Comparison of ENCODE assay signal across 16 cellular contexts in the genomic region with DNA sequence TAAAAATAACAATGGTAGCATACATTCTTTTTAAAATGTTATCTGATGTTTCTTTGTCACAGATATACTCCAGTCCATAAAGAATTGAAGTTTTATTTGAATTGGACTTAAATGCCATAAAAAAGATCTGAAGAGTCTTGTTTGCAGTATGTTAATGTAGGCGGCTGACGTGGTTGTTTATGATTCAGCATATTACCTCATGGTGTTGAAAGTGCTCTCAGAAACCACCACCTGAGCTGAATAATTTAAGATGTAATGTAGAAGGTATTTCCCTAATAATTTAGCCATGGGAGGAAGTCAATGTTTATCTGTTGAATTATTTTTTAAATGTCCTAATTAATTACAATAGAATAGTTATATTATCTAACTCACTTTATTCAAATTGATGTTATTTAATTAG. TPM values are rescaled to one million over a fixed set of nuclear protein-coding genes. Genes with fewer than 3 reads are reported as not detected.
DNase-seq lines count a peak whose midpoint lies in the region; ATAC-seq, FAIRE-seq and TF ChIP-seq lines count a peak whose summit lies in the region.
"Had no signal": no experiment of that assay in that cellular context is flagged by ENCODE, and none has a peak within 500 bp of the region (broad histone marks: within the 10 kb centered on the region; RNA-seq: fewer than 3 reads in every experiment).

No MANE protein-coding gene starts in this region.

- no peak overlapping the region for H3K4me3 Mint-ChIP-seq in naive thymus-derived CD8-positive, alpha-beta T cell
- H3K4me3 Mint-ChIP-seq: IgD-negative memory B cell had no signal

- FAIRE-seq in G401.6 (lab: Jason Lieb, UNC) (peak; percentile 8), bronchial epithelial cell (lab: Jason Lieb, UNC) (no peak)

- H3K36me3 ChIP-seq in bronchial epithelial cell (ENCODE audit: control insufficient read depth, insufficient read depth, low read length), result no peaks in the 10 kb centered on the region

- POLR2A ChIA-PET in naive thymus-derived CD8-positive, alpha-beta T cell (lab: Charles Lee), result no interaction called here

- no peak for ATAC-seq in SK-N-SH treated with all-trans-retinoic acid at 6 μM for 48 hours
- ATAC-seq in naive thymus-derived CD8-positive, alpha-beta T cell, result no peak

- no peak overlapping the region for H3K27ac Mint-ChIP-seq in naive thymus-derived CD8-positive, alpha-beta T cell

- no peaks in the 10 kb centered on the region for H3K27me3 Mint-ChIP-seq in naive thymus-derived CD8-positive, alpha-beta T cell
- H3K27me3 Mint-ChIP-seq: IgD-negative memory B cell had no signal

- H3K4me1 Mint-ChIP-seq in naive thymus-derived CD8-positive, alpha-beta T cell, result peaks cover 0 to 13% (median 6%) of the 10 kb centered on the region in 4 donors

- H3K36me3 Mint-ChIP-seq in naive thymus-derived CD8-positive, alpha-beta T cell, result peaks cover 5 to 48% (median 21%) of the 10 kb centered on the region in 3 donors

- H3K27me3 ChIP-seq in bronchial epithelial cell (ENCODE audit: control insufficient read depth, insufficient read depth, low read length), result no peaks in the 10 kb centered on the region
- H3K27me3 ChIP-seq: Peyer's patch had no signal

- TF ChIP-seq CTCF in bronchial epithelial cell (IDR thresholded peaks at IDR 0.05; ENCODE audit: insufficient read depth, low read length, severe bottlenecking), result no peak

- no peak overlapping the region for H3K4me3 ChIP-seq in bronchial epithelial cell (ENCODE audit: low read depth, low read length)
- H3K4me3 ChIP-seq: Peyer's patch had no signal

- H3K9me3 Mint-ChIP-seq in naive thymus-derived CD8-positive, alpha-beta T cell, result no peaks in the 10 kb centered on the region
- H3K9me3 Mint-ChIP-seq: IgD-negative memory B cell had no signal

- peak; percentile 96 for DNase-seq in NCI-H510A treated with DMSO at 0.1 percent for 48 hours (lab: John Stamatoyannopoulos, UW)
- DNase-seq in bronchial epithelial cell (ENCODE audit: low read depth), result peak; percentile 94
- peak; percentile 44 for DNase-seq in kidney tubule cell (ENCODE audit: low spot score)
- no peak for DNase-seq in COLO668 (lab: John Stamatoyannopoulos, UW; ENCODE audit: unreplicated experiment)
- no peak for DNase-seq in naive thymus-derived CD8-positive, alpha-beta T cell
- DNase-seq in GF-D8 (lab: John Stamatoyannopoulos, UW), result no peak
- DNase-seq: EL, HCEC 1CT, NCI-H187 treated with DMSO at 0.1 percent for 48 hours, NCI-H2171 treated with DMSO at 0.1 percent for 48 hours, NCI-H524, Peyer's patch had no signal

TF ChIP-seq in SK-N-SH treated with all-trans-retinoic acid at 6 μM for 48 hours, 23 proteins besides CTCF, POLR2A, EP300 and RAD21 (continues in another document):
- TF ChIP-seq, protein P1, sequence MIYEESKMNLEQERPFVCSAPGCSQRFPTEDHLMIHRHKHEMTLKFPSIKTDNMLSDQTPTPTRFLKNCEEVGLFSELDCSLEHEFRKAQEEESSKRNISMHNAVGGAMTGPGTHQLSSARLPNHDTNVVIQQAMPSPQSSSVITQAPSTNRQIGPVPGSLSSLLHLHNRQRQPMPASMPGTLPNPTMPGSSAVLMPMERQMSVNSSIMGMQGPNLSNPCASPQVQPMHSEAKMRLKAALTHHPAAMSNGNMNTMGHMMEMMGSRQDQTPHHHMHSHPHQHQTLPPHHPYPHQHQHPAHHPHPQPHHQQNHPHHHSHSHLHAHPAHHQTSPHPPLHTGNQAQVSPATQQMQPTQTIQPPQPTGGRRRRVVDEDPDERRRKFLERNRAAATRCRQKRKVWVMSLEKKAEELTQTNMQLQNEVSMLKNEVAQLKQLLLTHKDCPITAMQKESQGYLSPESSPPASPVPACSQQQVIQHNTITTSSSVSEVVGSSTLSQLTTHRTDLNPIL (CRISPR knock-in tag; IDR thresholded peaks at IDR 0.05; ENCODE audit: low read depth), result no peak
- TF ChIP-seq ARNTL (CRISPR knock-in tag; IDR thresholded peaks at IDR 0.05; ENCODE audit: borderline replicate concordance, low read depth) (no peak), ZFP3 (CRISPR knock-in tag; IDR thresholded peaks at IDR 0.05) (no peak), CSDC2 (CRISPR knock-in tag; IDR thresholded peaks at IDR 0.05) (no peak), ZNF565 (CRISPR knock-in tag; conservative IDR thresholded peaks at IDR 0.05; ENCODE audit: low read depth) (no peak), ISL1 (CRISPR knock-in tag; IDR thresholded peaks at IDR 0.05) (no peak), ZNF8 (CRISPR knock-in tag; IDR thresholded peaks at IDR 0.05) (no peak), ZC3H10 (CRISPR knock-in tag; IDR thresholded peaks at IDR 0.05) (no peak), ZFP30 (CRISPR knock-in tag; IDR thresholded peaks at IDR 0.05) (no peak), OSR1 (CRISPR knock-in tag; IDR thresholded peaks at IDR 0.05) (no peak), BACH2 (CRISPR knock-in tag; IDR thresholded peaks at IDR 0.05; ENCODE audit: borderline replicate concordance) (no peak), TOX (CRISPR knock-in tag; IDR thresholded peaks at IDR 0.05; ENCODE audit: borderline replicate concordance) (no peak), GLIS3 (CRISPR knock-in tag; IDR thresholded peaks at IDR 0.05) (no peak), SNAI2 (CRISPR knock-in tag; IDR thresholded peaks at IDR 0.05) (no peak), ESRRG (CRISPR knock-in tag; IDR thresholded peaks at IDR 0.05) (no peak)
- TF ChIP-seq, protein P2, sequence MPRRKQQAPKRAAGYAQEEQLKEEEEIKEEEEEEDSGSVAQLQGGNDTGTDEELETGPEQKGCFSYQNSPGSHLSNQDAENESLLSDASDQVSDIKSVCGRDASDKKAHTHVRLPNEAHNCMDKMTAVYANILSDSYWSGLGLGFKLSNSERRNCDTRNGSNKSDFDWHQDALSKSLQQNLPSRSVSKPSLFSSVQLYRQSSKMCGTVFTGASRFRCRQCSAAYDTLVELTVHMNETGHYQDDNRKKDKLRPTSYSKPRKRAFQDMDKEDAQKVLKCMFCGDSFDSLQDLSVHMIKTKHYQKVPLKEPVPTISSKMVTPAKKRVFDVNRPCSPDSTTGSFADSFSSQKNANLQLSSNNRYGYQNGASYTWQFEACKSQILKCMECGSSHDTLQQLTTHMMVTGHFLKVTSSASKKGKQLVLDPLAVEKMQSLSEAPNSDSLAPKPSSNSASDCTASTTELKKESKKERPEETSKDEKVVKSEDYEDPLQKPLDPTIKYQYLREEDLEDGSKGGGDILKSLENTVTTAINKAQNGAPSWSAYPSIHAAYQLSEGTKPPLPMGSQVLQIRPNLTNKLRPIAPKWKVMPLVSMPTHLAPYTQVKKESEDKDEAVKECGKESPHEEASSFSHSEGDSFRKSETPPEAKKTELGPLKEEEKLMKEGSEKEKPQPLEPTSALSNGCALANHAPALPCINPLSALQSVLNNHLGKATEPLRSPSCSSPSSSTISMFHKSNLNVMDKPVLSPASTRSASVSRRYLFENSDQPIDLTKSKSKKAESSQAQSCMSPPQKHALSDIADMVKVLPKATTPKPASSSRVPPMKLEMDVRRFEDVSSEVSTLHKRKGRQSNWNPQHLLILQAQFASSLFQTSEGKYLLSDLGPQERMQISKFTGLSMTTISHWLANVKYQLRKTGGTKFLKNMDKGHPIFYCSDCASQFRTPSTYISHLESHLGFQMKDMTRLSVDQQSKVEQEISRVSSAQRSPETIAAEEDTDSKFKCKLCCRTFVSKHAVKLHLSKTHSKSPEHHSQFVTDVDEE (CRISPR knock-in tag; IDR thresholded peaks at IDR 0.05), result no peak
- TF ChIP-seq, protein P3, sequence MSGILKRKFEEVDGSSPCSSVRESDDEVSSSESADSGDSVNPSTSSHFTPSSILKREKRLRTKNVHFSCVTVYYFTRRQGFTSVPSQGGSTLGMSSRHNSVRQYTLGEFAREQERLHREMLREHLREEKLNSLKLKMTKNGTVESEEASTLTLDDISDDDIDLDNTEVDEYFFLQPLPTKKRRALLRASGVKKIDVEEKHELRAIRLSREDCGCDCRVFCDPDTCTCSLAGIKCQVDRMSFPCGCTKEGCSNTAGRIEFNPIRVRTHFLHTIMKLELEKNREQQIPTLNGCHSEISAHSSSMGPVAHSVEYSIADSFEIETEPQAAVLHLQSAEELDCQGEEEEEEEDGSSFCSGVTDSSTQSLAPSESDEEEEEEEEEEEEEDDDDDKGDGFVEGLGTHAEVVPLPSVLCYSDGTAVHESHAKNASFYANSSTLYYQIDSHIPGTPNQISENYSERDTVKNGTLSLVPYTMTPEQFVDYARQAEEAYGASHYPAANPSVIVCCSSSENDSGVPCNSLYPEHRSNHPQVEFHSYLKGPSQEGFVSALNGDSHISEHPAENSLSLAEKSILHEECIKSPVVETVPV (CRISPR knock-in tag; IDR thresholded peaks at IDR 0.05), result no peak
- TF ChIP-seq, protein P4, sequence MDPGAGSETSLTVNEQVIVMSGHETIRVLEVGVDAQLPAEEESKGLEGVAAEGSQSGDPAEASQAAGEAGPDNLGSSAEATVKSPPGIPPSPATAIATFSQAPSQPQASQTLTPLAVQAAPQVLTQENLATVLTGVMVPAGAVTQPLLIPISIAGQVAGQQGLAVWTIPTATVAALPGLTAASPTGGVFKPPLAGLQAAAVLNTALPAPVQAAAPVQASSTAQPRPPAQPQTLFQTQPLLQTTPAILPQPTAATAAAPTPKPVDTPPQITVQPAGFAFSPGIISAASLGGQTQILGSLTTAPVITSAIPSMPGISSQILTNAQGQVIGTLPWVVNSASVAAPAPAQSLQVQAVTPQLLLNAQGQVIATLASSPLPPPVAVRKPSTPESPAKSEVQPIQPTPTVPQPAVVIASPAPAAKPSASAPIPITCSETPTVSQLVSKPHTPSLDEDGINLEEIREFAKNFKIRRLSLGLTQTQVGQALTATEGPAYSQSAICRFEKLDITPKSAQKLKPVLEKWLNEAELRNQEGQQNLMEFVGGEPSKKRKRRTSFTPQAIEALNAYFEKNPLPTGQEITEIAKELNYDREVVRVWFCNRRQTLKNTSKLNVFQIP (CRISPR knock-in tag; IDR thresholded peaks at IDR 0.05; ENCODE audit: borderline replicate concordance, low read depth), result no peak

RNA-seq across cellular contexts. Expression of a gene that starts 58.6 kb away (rescaled TPM):
- 0.64 and 2.6 TPM in 2 replicates for total RNA-seq in bronchial epithelial cell
- total RNA-seq in naive thymus-derived CD8-positive, alpha-beta T cell, result 1 to 10 TPM; 1.8 to 1.9 TPM
- 1 to 10 TPM in 1 of 3 donors, under 1 TPM in 2; 0.58 to 2.2 (median 0.74) TPM for polyA plus RNA-seq in naive thymus-derived CD8-positive, alpha-beta T cell
- total RNA-seq: HT-29 had no signal
- polyA plus RNA-seq: IgD-negative memory B cell had no signal

Comparison
In these comparisons a context has a peak if more than half of its experiments do, and no peak if none do; other contexts are left out.
1. DNase-seq: peak in NCI-H510A treated with DMSO at 0.1 percent for 48 hours (single experiment), bronchial epithelial cell (single experiment) and kidney tubule cell (single experiment); none in COLO668 (single experiment), naive thymus-derived CD8-positive, alpha-beta T cell (0 of 10) and GF-D8 (single experiment).